Comparison of ENCODE assay signal across 8 cellular contexts in genomic region chr1:38586993-38587646, GRCh38.
DNase-seq lines count a peak whose midpoint lies in the region; ATAC-seq and TF ChIP-seq lines count a peak whose summit lies in the region.

No MANE protein-coding gene starts in this region.

- no peak overlapping the region for H3K27ac ChIP-seq in C4-2B
- no peak overlapping the region for H3K27ac ChIP-seq in HCT116 (ENCODE audit: low read depth, low read length)

- CTCF ChIA-PET in HCT116 (lab: Charles Lee), result interaction anchor here (1.1 kb wide), 1 partner anchor 12 kb away, joined by 4 read pairs; no protein-coding TSS in a partner anchor

- H3K9me3 ChIP-seq in HCT116 (ENCODE audit: control insufficient read depth in 1 of 2, insufficient read depth in 1 of 2, low read depth in 1 of 2, low read length in 2 of 2), result peaks cover 0 to 4% of the 10 kb centered on the region in 2 experiments; a peak in 2 of 4 replicates
- H3K9me3 ChIP-seq in T-helper 17 cell (ENCODE audit: control insufficient read depth, low read length, poor library complexity, severe bottlenecking), result no peaks in the 10 kb centered on the region

- no TSS peak for BruUV-seq in HCT116 (replicated peaks; lab: Mats Ljungman, UMichigan)

- H3K9me3 Mint-ChIP-seq in brain, result peaks cover 14 to 34% (median 30%) of the 10 kb centered on the region in 5 experiments

- TF ChIP-seq POLR2A in HCT116 (IDR thresholded peaks at IDR 0.05; ENCODE audit: borderline replicate concordance, extremely low read depth, insufficient read depth, insufficient read length), result no peak

- intact Hi-C loops in HCT116 (cut with micrococcal nuclease), result loop anchor here (2.0 kb wide), 1 partner anchor 560 kb away; no protein-coding TSS in a partner anchor
- intact Hi-C loops in left colon (cut with DNase I, micrococcal nuclease), result no loop called here

- no peaks in the 10 kb centered on the region for H3K27me3 ChIP-seq in HCT116 (ENCODE audit: insufficient read depth, low read length)

- TF ChIP-seq CTCF in C4-2B (conservative IDR thresholded peaks at IDR 0.05) (peak; percentile 98), HCT116 (IDR thresholded peaks at IDR 0.05 in 2 of 3, conservative IDR thresholded peaks at IDR 0.05 in 1 of 3; ENCODE audit: borderline replicate concordance in 1 of 3, insufficient read depth in 1 of 3, low read depth in 2 of 3, low read length in 2 of 3) (peak; percentile 43 to 100 (median 97); a peak in 5 of 6 replicates), brain (conservative IDR thresholded peaks at IDR 0.05) (peak; percentile 60 to 82)

- RAD21 ChIA-PET in HCT116 (lab: Charles Lee; ENCODE audit: low non-redundant PET in 1 of 2, low total read pairs in 2 of 2, uncharacterized antibody in 2 of 2, unreplicated experiment in 2 of 2), result no interaction called here

- H3K4me3 Mint-ChIP-seq in T-helper 17 cell (no peak overlapping the region), brain (no peak overlapping the region)

- POLR2A ChIA-PET in HCT116 (lab: Charles Lee), result interaction anchor here (0.5 kb wide), 1 partner anchor 46 kb away, joined by 3 read pairs; no protein-coding TSS in a partner anchor

- no peaks in the 10 kb centered on the region for H3K36me3 ChIP-seq in HCT116 (ENCODE audit: control insufficient read depth in 1 of 2, insufficient read depth in 2 of 2, low read length in 2 of 2)

- DNase-seq in HCT116 (ENCODE audit: low read depth, low spot score), result peak; percentile 24
- DNase-seq in T-helper 17 cell, result peak in 2 of 3 donors; percentile 18 to 35
- DNase-seq in left colon, result peak in 1 of 2 donors; percentile 34
- peak; percentile 28 to 41 (median 35) for DNase-seq in stimulated activated CD4-positive, alpha-beta T cell treated with anti-CD3 and anti-CD28 coated beads, TNF-alpha, amount 100 ng/mL, for 48 hours (ENCODE audit: low read depth in 3 of 3)
- DNase-seq in cerebellum (ENCODE audit: low spot score), result no peak

- peaks cover 0 to 12% of the 10 kb centered on the region in 2 experiments; a peak in 2 of 4 replicates for H3K4me1 ChIP-seq in HCT116 (ENCODE audit: control insufficient read depth in 1 of 2, insufficient read depth in 2 of 2, low read length in 2 of 2)

- no peaks in the 10 kb centered on the region for H4K20me1 ChIP-seq in HCT116 (ENCODE audit: insufficient read depth)

- H3K36me3 Mint-ChIP-seq in T-helper 17 cell (ENCODE audit: low read depth) (no peaks in the 10 kb centered on the region), brain (no peaks in the 10 kb centered on the region)

- ATAC-seq in HCT116 (peak; percentile 95), T-helper 17 cell (peak; percentile 72), left colon (peak; percentile 40), HG02884 (IDR thresholded peaks at IDR 0.05; ENCODE audit: unreplicated experiment) (no peak)

- H3K27ac Mint-ChIP-seq in T-helper 17 cell (no peak overlapping the region), brain (no peak overlapping the region)

- peak; percentile 78 for TF ChIP-seq RAD21 in HCT116 (IDR thresholded peaks at IDR 0.05; ENCODE audit: low read depth)

- H2AFZ ChIP-seq in HCT116 (ENCODE audit: low read depth, low read length, poor library complexity, severe bottlenecking), result peak overlapping the region; percentile 94

- peaks cover 21% of the 10 kb centered on the region for H3K27me3 Mint-ChIP-seq in T-helper 17 cell
- peaks cover 18% of the 10 kb centered on the region for H3K27me3 Mint-ChIP-seq in brain

- no peak overlapping the region for H3K9ac ChIP-seq in HCT116 (ENCODE audit: low read length)

- H3K4me1 Mint-ChIP-seq in T-helper 17 cell, result peaks cover 10% of the 10 kb centered on the region
- H3K4me1 Mint-ChIP-seq in brain, result peaks cover 12% of the 10 kb centered on the region

- H3K4me3 ChIP-seq in HCT116 (replicated peaks in 1 of 2; ENCODE audit: low read depth in 1 of 2, low read length in 2 of 2), result peak overlapping the region in 1 of 2 experiments; percentile 13; a peak in 2 of 4 replicates

- H3K9me2 ChIP-seq in HCT116 (ENCODE audit: insufficient read depth), result no peaks in the 10 kb centered on the region

- H3K79me2 ChIP-seq in HCT116 (ENCODE audit: insufficient read depth, low read length), result no peaks in the 10 kb centered on the region

- H3K4me2 ChIP-seq in HCT116 (ENCODE audit: low read length), result peak overlapping the region; percentile 66

TF ChIP-seq in HCT116, 20 proteins besides CTCF, POLR2A, EP300 and RAD21:
- TF ChIP-seq EZH2 (IDR thresholded peaks at IDR 0.05), result no peak
- TF ChIP-seq YY1 (IDR thresholded peaks at IDR 0.05; ENCODE audit: extremely low read depth, insufficient replicate concordance, low read depth, low read length), result no peak
- no peak for TF ChIP-seq SP1 (IDR thresholded peaks at IDR 0.05; ENCODE audit: low read depth)
- TF ChIP-seq SIN3A (IDR thresholded peaks at IDR 0.05; ENCODE audit: low read depth), result no peak
- TF ChIP-seq EGR1 (IDR thresholded peaks at IDR 0.05; ENCODE audit: low read depth), result no peak
- TF ChIP-seq, protein P1, sequence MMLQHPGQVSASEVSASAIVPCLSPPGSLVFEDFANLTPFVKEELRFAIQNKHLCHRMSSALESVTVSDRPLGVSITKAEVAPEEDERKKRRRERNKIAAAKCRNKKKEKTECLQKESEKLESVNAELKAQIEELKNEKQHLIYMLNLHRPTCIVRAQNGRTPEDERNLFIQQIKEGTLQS (IDR thresholded peaks at IDR 0.05), result no peak
- no peak for TF ChIP-seq ZNF274 (IDR thresholded peaks at IDR 0.05; ENCODE audit: low read depth, low read length)
- TF ChIP-seq, protein P2, sequence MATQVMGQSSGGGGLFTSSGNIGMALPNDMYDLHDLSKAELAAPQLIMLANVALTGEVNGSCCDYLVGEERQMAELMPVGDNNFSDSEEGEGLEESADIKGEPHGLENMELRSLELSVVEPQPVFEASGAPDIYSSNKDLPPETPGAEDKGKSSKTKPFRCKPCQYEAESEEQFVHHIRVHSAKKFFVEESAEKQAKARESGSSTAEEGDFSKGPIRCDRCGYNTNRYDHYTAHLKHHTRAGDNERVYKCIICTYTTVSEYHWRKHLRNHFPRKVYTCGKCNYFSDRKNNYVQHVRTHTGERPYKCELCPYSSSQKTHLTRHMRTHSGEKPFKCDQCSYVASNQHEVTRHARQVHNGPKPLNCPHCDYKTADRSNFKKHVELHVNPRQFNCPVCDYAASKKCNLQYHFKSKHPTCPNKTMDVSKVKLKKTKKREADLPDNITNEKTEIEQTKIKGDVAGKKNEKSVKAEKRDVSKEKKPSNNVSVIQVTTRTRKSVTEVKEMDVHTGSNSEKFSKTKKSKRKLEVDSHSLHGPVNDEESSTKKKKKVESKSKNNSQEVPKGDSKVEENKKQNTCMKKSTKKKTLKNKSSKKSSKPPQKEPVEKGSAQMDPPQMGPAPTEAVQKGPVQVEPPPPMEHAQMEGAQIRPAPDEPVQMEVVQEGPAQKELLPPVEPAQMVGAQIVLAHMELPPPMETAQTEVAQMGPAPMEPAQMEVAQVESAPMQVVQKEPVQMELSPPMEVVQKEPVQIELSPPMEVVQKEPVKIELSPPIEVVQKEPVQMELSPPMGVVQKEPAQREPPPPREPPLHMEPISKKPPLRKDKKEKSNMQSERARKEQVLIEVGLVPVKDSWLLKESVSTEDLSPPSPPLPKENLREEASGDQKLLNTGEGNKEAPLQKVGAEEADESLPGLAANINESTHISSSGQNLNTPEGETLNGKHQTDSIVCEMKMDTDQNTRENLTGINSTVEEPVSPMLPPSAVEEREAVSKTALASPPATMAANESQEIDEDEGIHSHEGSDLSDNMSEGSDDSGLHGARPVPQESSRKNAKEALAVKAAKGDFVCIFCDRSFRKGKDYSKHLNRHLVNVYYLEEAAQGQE (IDR thresholded peaks at IDR 0.05; ENCODE audit: low read depth), result no peak
- TF ChIP-seq, protein P3, sequence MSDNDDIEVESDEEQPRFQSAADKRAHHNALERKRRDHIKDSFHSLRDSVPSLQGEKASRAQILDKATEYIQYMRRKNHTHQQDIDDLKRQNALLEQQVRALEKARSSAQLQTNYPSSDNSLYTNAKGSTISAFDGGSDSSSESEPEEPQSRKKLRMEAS (IDR thresholded peaks at IDR 0.05), result no peak
